8 cellular contexts compared by ENCODE assay signal in genomic region chr22:42343136-42343484, GRCh38.
A peak's percentile ranks its signal among the peaks of the same experiment; 100 is the strongest.
DNase-seq lines count a peak whose midpoint lies in the region; ATAC-seq, FAIRE-seq and TF ChIP-seq lines count a peak whose summit lies in the region.

No MANE protein-coding gene starts in this region.

- H3K4me3 ChIP-seq in AG04449 (ENCODE audit: low read depth, low read length) (peak overlapping the region; percentile 53), muscle layer of colon (ENCODE audit: low read depth in 1 of 2, low read length in 2 of 2) (peak overlapping the region; percentile 17 to 41)

- no peaks in the 10 kb centered on the region for H3K9me3 ChIP-seq in muscle layer of colon (ENCODE audit: low read length)

- no peak for TF ChIP-seq CTCF in AG04449 (IDR thresholded peaks at IDR 0.05; ENCODE audit: insufficient read depth, low read length, missing control alignments)

- DNase-seq in AG04449 (ENCODE audit: low read depth, low spot score) = no peak
- DNase-seq in HTR-8/SVneo (ENCODE audit: insufficient read length, low spot score) = peak; percentile 27
- no peak for DNase-seq in activated naive CD8-positive, alpha-beta T cell treated with anti-CD3 and anti-CD28 coated beads, Interleukin-2, amount 10 ng/mL, durations not matched to agents 7 days and 5 days
- no peak for DNase-seq in effector CD8-positive, alpha-beta T cell (lab: John Stamatoyannopoulos, UW)
- DNase-seq in NCI-H226 = no peak
- DNase-seq in AG20443 (ENCODE audit: low spot score) = no peak

- POLR2A ChIA-PET in AG04449 (lab: Yijun Ruan, JAX) = no interaction called here
- POLR2A ChIA-PET in activated naive CD8-positive, alpha-beta T cell treated with anti-CD3 and anti-CD28 coated beads, Interleukin-2, amount 10 ng/mL, durations not matched to agents 7 days and 5 days (lab: Charles Lee) = no interaction called here

- peak overlapping the region; percentile 56 for H3K4me3 Mint-ChIP-seq in activated naive CD8-positive, alpha-beta T cell treated with anti-CD3 and anti-CD28 coated beads, Interleukin-2, amount 10 ng/mL, durations not matched to agents 7 days and 5 days

- H3K27me3 ChIP-seq in muscle layer of colon (ENCODE audit: control insufficient read depth in 1 of 2, insufficient read depth in 2 of 2, low read length in 2 of 2) = no peaks in the 10 kb centered on the region

- peak overlapping the region; percentile 21 for H3K27ac ChIP-seq in muscle layer of colon (ENCODE audit: low read depth, low read length)

- H3K36me3 Mint-ChIP-seq in activated naive CD8-positive, alpha-beta T cell treated with anti-CD3 and anti-CD28 coated beads, Interleukin-2, amount 10 ng/mL, durations not matched to agents 7 days and 5 days = no peaks in the 10 kb centered on the region

- FAIRE-seq in HTR-8/SVneo (lab: Jason Lieb, UNC) = no peak

- H3K4me1 ChIP-seq in muscle layer of colon (ENCODE audit: insufficient read depth, low read length) = peaks cover 17% of the 10 kb centered on the region

- no peaks in the 10 kb centered on the region for H3K36me3 ChIP-seq in muscle layer of colon (ENCODE audit: insufficient read depth, low read length)

- ATAC-seq in activated naive CD8-positive, alpha-beta T cell treated with anti-CD3 and anti-CD28 coated beads, Interleukin-2, amount 10 ng/mL, durations not matched to agents 7 days and 5 days (ENCODE audit: low read depth) = peak; percentile 7
- ATAC-seq in GM21390 (IDR thresholded peaks at IDR 0.05; ENCODE audit: unreplicated experiment) = no peak

- peaks cover 12% of the 10 kb centered on the region for H3K27me3 Mint-ChIP-seq in activated naive CD8-positive, alpha-beta T cell treated with anti-CD3 and anti-CD28 coated beads, Interleukin-2, amount 10 ng/mL, durations not matched to agents 7 days and 5 days

- H3K9me3 Mint-ChIP-seq in activated naive CD8-positive, alpha-beta T cell treated with anti-CD3 and anti-CD28 coated beads, Interleukin-2, amount 10 ng/mL, durations not matched to agents 7 days and 5 days = no peaks in the 10 kb centered on the region

- CTCF ChIA-PET in AG04449 (lab: Yijun Ruan, JAX) = no interaction called here

- H3K4me1 Mint-ChIP-seq in activated naive CD8-positive, alpha-beta T cell treated with anti-CD3 and anti-CD28 coated beads, Interleukin-2, amount 10 ng/mL, durations not matched to agents 7 days and 5 days = no peaks in the 10 kb centered on the region

- H3K27ac Mint-ChIP-seq in activated naive CD8-positive, alpha-beta T cell treated with anti-CD3 and anti-CD28 coated beads, Interleukin-2, amount 10 ng/mL, durations not matched to agents 7 days and 5 days = no peak overlapping the region

- H3K9ac ChIP-seq in muscle layer of colon (ENCODE audit: low read length) = no peak overlapping the region
